ENCODE assay signal across 26 cellular contexts in the genomic region with DNA sequence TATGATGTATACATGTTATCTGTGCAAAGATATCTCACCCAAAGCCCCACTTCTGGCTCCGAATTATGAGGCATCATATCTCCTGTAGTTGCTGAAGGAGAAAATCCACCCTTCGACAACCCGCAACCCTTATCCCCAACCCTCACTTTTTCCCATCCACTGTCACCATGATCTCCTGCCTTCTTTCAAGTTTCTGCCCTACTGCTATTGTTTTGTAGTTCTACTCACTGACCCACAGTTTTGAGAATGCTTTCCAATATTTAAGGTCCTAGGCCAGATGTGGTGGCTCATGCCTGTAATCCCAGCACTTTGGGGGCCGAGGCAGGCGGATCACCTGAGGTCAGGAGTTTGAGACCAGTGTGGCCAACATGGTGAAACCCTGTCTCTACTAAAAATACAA. TPM values are rescaled to one million over a fixed set of nuclear protein-coding genes. Genes with fewer than 3 reads are reported as not detected.
DNase-seq lines count a peak whose midpoint lies in the region; ATAC-seq, FAIRE-seq and TF ChIP-seq lines count a peak whose summit lies in the region.
"Had no signal": no experiment of that assay in that cellular context is flagged by ENCODE, and none has a peak within 500 bp of the region (broad histone marks: within the 10 kb centered on the region; RNA-seq: fewer than 3 reads in every experiment).

No MANE protein-coding gene starts in this region.

- H2BK12ac ChIP-seq in mesenchymal stem cell (ENCODE audit: low read length in 2 of 2), result no peak overlapping the region

- no peak overlapping the region for H3K4me3 ChIP-seq in PC-3 (ENCODE audit: low read length)
- H3K4me3 ChIP-seq in mesenchymal stem cell (ENCODE audit: insufficient read depth in 1 of 2, low read depth in 1 of 2, low read length in 2 of 2), result no peak overlapping the region
- no peak overlapping the region for H3K4me3 ChIP-seq in left lung
- H3K4me3 ChIP-seq: BLaER1 had no signal

- peak overlapping the region; percentile 22 for H4K91ac ChIP-seq in mesenchymal stem cell (ENCODE audit: low read length)

- H2BK5ac ChIP-seq in mesenchymal stem cell (ENCODE audit: low read depth, low read length, poor library complexity, severe bottlenecking), result no peak overlapping the region

- peaks cover 34% of the 10 kb centered on the region for H3K27me3 Mint-ChIP-seq in osteocyte (ENCODE audit: unreplicated experiment)
- H3K27me3 Mint-ChIP-seq in T-cell, result peaks cover 0 to 3% of the 10 kb centered on the region in 2 donors
- H3K27me3 Mint-ChIP-seq: CD4-positive, CD25-positive, alpha-beta regulatory T cell had no signal

- 90% methylated on average over 3 of the region's 5 CpGs for WGBS in mesenchymal stem cell

- H3K9me3 Mint-ChIP-seq in osteocyte (ENCODE audit: unreplicated experiment), result no peaks in the 10 kb centered on the region
- no peaks in the 10 kb centered on the region for H3K9me3 Mint-ChIP-seq in T-cell

- H3K4ac ChIP-seq in mesenchymal stem cell (ENCODE audit: low read depth in 1 of 2, low read length in 2 of 2), result no peak overlapping the region

- H3K27me3 ChIP-seq in PC-3 (ENCODE audit: low read length) (no peaks in the 10 kb centered on the region), mesenchymal stem cell (ENCODE audit: control insufficient read depth in 1 of 2, insufficient read depth in 1 of 2, low read length in 2 of 2) (no peaks in the 10 kb centered on the region), left lung (no peaks in the 10 kb centered on the region)
- H3K27me3 ChIP-seq: BLaER1 had no signal

- CTCF ChIA-PET in PC-3 (lab: Charles Lee) (no interaction called here), T-cell (lab: Charles Lee) (no interaction called here)

- H3K4me1 ChIP-seq in PC-3 (ENCODE audit: insufficient read depth, low read length), result no peaks in the 10 kb centered on the region
- H3K4me1 ChIP-seq in mesenchymal stem cell (ENCODE audit: control insufficient read depth, insufficient read depth, low read depth, low read length), result no peaks in the 10 kb centered on the region
- H3K4me1 ChIP-seq in left lung, result no peaks in the 10 kb centered on the region
- H3K4me1 ChIP-seq: BE2C had no signal

- H2AK5ac ChIP-seq in mesenchymal stem cell (ENCODE audit: low read length, severe bottlenecking), result no peak overlapping the region

- intact Hi-C loops in PC-3 (cut with micrococcal nuclease), result no loop called here
- intact Hi-C loops in left lung (cut with DNase I), result no loop called here

- H3K27ac Mint-ChIP-seq in osteocyte (ENCODE audit: unreplicated experiment) (no peak overlapping the region), T-cell (no peak overlapping the region)
- H3K27ac Mint-ChIP-seq: CD14-positive monocyte; CD4-positive, alpha-beta memory T cell; CD4-positive, CD25-positive, alpha-beta regulatory T cell; CD8-positive, alpha-beta memory T cell had no signal

- no peaks in the 10 kb centered on the region for H3K79me2 ChIP-seq in PC-3 (ENCODE audit: low read length)

- H4K8ac ChIP-seq in mesenchymal stem cell (ENCODE audit: low read length), result no peak overlapping the region

- H2BK15ac ChIP-seq in mesenchymal stem cell (ENCODE audit: low read depth, poor library complexity, severe bottlenecking), result no peak overlapping the region

- TSS peak; percentile 5 for BruUV-seq in PC-3 (replicated peaks; lab: Mats Ljungman, UMichigan)

- H3K4me3 Mint-ChIP-seq in osteocyte (ENCODE audit: unreplicated experiment), result no peak overlapping the region
- no peak overlapping the region for H3K4me3 Mint-ChIP-seq in T-cell
- H3K4me3 Mint-ChIP-seq: CD14-positive monocyte; CD4-positive, alpha-beta memory T cell; CD4-positive, CD25-positive, alpha-beta regulatory T cell had no signal

- H3K14ac ChIP-seq in mesenchymal stem cell (ENCODE audit: low read length in 2 of 2), result no peak overlapping the region

- no peak for ATAC-seq in PC-3
- ATAC-seq in HG03135 (IDR thresholded peaks at IDR 0.05; ENCODE audit: unreplicated experiment), result no peak
- ATAC-seq in GM19035 (IDR thresholded peaks at IDR 0.05; ENCODE audit: unreplicated experiment), result no peak
- no peak for ATAC-seq in left lung
- ATAC-seq in T-cell (replicated peaks in 1 of 4), result no peak

- DNase-seq in PC-3, result no peak
- no peak for DNase-seq in mesenchymal stem cell
- peak; percentile 17 for DNase-seq in osteocyte (ENCODE audit: extremely low spot score, unreplicated experiment)
- no peak for DNase-seq in urothelium cell line (ENCODE audit: low spot score)
- no peak for DNase-seq in left lung
- DNase-seq in T-cell, result no peak
- DNase-seq: 8988T; ACHN; BE2C; C1 segment of cervical spinal cord; CD4-positive, alpha-beta memory T cell; CD4-positive, CD25-positive, alpha-beta regulatory T cell; CD8-positive, alpha-beta memory T cell; COR-L47; DMS79 treated with DMSO at 0.1 percent for 48 hours; GF-D8 had no signal

- no peak overlapping the region for H3K4me2 ChIP-seq in PC-3 (ENCODE audit: low read length)
- no peak overlapping the region for H3K4me2 ChIP-seq in mesenchymal stem cell (ENCODE audit: low read length, poor library complexity, severe bottlenecking)
- H3K4me2 ChIP-seq: BLaER1 had no signal

- no peaks in the 10 kb centered on the region for H3K4me1 Mint-ChIP-seq in osteocyte (ENCODE audit: unreplicated experiment)
- no peaks in the 10 kb centered on the region for H3K4me1 Mint-ChIP-seq in T-cell
- H3K4me1 Mint-ChIP-seq: CD4-positive, alpha-beta memory T cell; CD4-positive, CD25-positive, alpha-beta regulatory T cell; CD8-positive, alpha-beta memory T cell had no signal

- H3K27ac ChIP-seq in PC-3 (ENCODE audit: low read length) (no peak overlapping the region), mesenchymal stem cell (ENCODE audit: low read length, poor library complexity, severe bottlenecking) (no peak overlapping the region), left lung (no peak overlapping the region)
- H3K27ac ChIP-seq: BLaER1 had no signal

- TF ChIP-seq CTCF in PC-3 (conservative IDR thresholded peaks at IDR 0.05; ENCODE audit: low read depth, low read length) (no peak), osteocyte (IDR thresholded peaks at IDR 0.05) (no peak), left lung (IDR thresholded peaks at IDR 0.05) (no peak)

- POLR2A ChIA-PET in PC-3 (lab: Charles Lee; ENCODE audit: unreplicated experiment), result no interaction called here
- POLR2A ChIA-PET in T-cell (lab: Charles Lee), result no interaction called here

- H3K9ac ChIP-seq in PC-3 (ENCODE audit: low read length) (no peak overlapping the region), mesenchymal stem cell (ENCODE audit: low read length) (no peak overlapping the region)
- H3K9ac ChIP-seq: BLaER1 had no signal

- H3K36me3 ChIP-seq in PC-3 (ENCODE audit: low read depth, low read length) (peaks cover 79% of the 10 kb centered on the region), mesenchymal stem cell (ENCODE audit: control insufficient read depth in 1 of 2, insufficient read depth in 2 of 2, low read depth in 1 of 2, low read length in 2 of 2) (no peaks in the 10 kb centered on the region), left lung (no peaks in the 10 kb centered on the region)
- H3K36me3 ChIP-seq: BE2C, BLaER1 had no signal

- no peaks in the 10 kb centered on the region for H3K36me3 Mint-ChIP-seq in osteocyte (ENCODE audit: unreplicated experiment)
- no peaks in the 10 kb centered on the region for H3K36me3 Mint-ChIP-seq in T-cell
- H3K36me3 Mint-ChIP-seq: CD14-positive monocyte; CD4-positive, alpha-beta memory T cell; CD4-positive, CD25-positive, alpha-beta regulatory T cell; CD8-positive, alpha-beta memory T cell had no signal

- no peaks in the 10 kb centered on the region for H4K20me1 ChIP-seq in PC-3 (ENCODE audit: low read length)
- H4K20me1 ChIP-seq: BLaER1 had no signal

- H3K79me1 ChIP-seq in mesenchymal stem cell (replicated peaks; ENCODE audit: low read length, poor library complexity, severe bottlenecking), result no peaks in the 10 kb centered on the region

- H3K23ac ChIP-seq in mesenchymal stem cell (ENCODE audit: low read length in 2 of 2), result no peak overlapping the region

- no peaks in the 10 kb centered on the region for H3F3A ChIP-seq in PC-3 (ENCODE audit: low read length, unreplicated experiment)

- FAIRE-seq in urothelium cell line (lab: Jason Lieb, UNC), result peak; percentile 40
- FAIRE-seq: A204.1, D721Med, G401.6, GM12891 had no signal

- H3K9me3 ChIP-seq in PC-3 (ENCODE audit: low read length), result no peaks in the 10 kb centered on the region
- no peaks in the 10 kb centered on the region for H3K9me3 ChIP-seq in mesenchymal stem cell (ENCODE audit: control insufficient read depth, low read length)
- H3K9me3 ChIP-seq in left lung, result no peaks in the 10 kb centered on the region
- H3K9me3 ChIP-seq: BE2C, BLaER1 had no signal

- no peak overlapping the region for H2AFZ ChIP-seq in PC-3 (ENCODE audit: low read length)
- H2AFZ ChIP-seq in mesenchymal stem cell (ENCODE audit: low read depth, low read length), result no peak overlapping the region

- no peaks in the 10 kb centered on the region for H3K9me2 ChIP-seq in PC-3 (replicated peaks; ENCODE audit: low read length)

- H3K18ac ChIP-seq in mesenchymal stem cell (ENCODE audit: low read depth in 1 of 2, low read length in 2 of 2), result no peak overlapping the region

- no peak overlapping the region for H2BK120ac ChIP-seq in mesenchymal stem cell (ENCODE audit: low read depth, low read length)

RNA-seq across cellular contexts. Expression of a gene that starts 22.2 kb away (rescaled TPM):
- 82.6 and 104 TPM in 2 replicates for total RNA-seq in PC-3 (2014; rRNA removed)
- polyA plus RNA-seq in mesenchymal stem cell (2013, experiment 1 of 2), result 0.01 TPM
- 0.04 TPM for polyA plus RNA-seq in mesenchymal stem cell (2013, experiment 2 of 2)
- not detected in 2 replicates for total RNA-seq in osteocyte
- 10 to 100 TPM; 29.6 to 30.0 TPM for total RNA-seq in left lung
- total RNA-seq in T-cell, result under 1 TPM in 2 of 5 donors, not detected in 3; 0.19 to 0.32 TPM
- total RNA-seq: A673; CD4-positive, alpha-beta memory T cell; CD4-positive, CD25-positive, alpha-beta regulatory T cell; CD8-positive, alpha-beta memory T cell had no signal
- polyA plus RNA-seq: AG04450; CD14-positive monocyte; CD4-positive, alpha-beta memory T cell; CD4-positive, CD25-positive, alpha-beta regulatory T cell; CD8-positive, alpha-beta memory T cell had no signal

Comparison
In these comparisons a context has a peak if more than half of its experiments do, and no peak if none do; other contexts are left out.
1. RNA of a gene that starts 22.2 kb away (total RNA-seq): 82.6 to 104 TPM in PC-3 and 29.6 to 30.0 TPM in left lung; 0.19 to 0.32 TPM in T-cell and not detected in osteocyte; every median in the first group is over 10 times any median in the second.